In genomic region chr1:207923121-207923520, GRCh38 we compare ENCODE assay signal across 25 cellular contexts. TPM values are rescaled to one million over a fixed set of nuclear protein-coding genes. Genes with fewer than 3 reads are reported as not detected.
DNase-seq lines count a peak whose midpoint lies in the region; ATAC-seq and TF ChIP-seq lines count a peak whose summit lies in the region.
"Had no signal": no experiment of that assay in that cellular context is flagged by ENCODE, and none has a peak within 500 bp of the region (broad histone marks: within the 10 kb centered on the region; RNA-seq: fewer than 3 reads in every experiment).

No MANE protein-coding gene starts in this region.

- H3K27ac ChIP-seq in heart right ventricle (peak overlapping the region; percentile 62 to 92 (median 83)), esophagus squamous epithelium (peak overlapping the region in 3 of 4 donors; percentile 42 to 68 (median 56)), psoas muscle (peak overlapping the region; percentile 28), upper lobe of right lung (peak overlapping the region; percentile 76), OCI-LY7 (ENCODE audit: low read depth, low read length, poor library complexity, severe bottlenecking) (no peak overlapping the region)
- H3K27ac ChIP-seq: SK-N-MC, VCaP had no signal

- H3K79me2 ChIP-seq in OCI-LY7 (ENCODE audit: insufficient read depth, low read depth, low read length) = no peaks in the 10 kb centered on the region

- H4K20me1 ChIP-seq in OCI-LY7 (ENCODE audit: insufficient read depth, low read length) = no peaks in the 10 kb centered on the region

- POLR2A ChIA-PET in OCI-LY7 (lab: Charles Lee) = no interaction called here

- no peak overlapping the region for H3K4me2 ChIP-seq in OCI-LY7 (ENCODE audit: low read length)
- H3K4me2 ChIP-seq: smooth muscle cell had no signal

- DNase-seq in heart right ventricle = no peak
- no peak for DNase-seq in left cardiac atrium
- DNase-seq in esophagus squamous epithelium (lab: John Stamatoyannopoulos, UW) = no peak
- DNase-seq in psoas muscle = no peak
- DNase-seq in upper lobe of right lung = no peak
- DNase-seq in NCI-H345 (lab: John Stamatoyannopoulos, UW) = no peak
- no peak for DNase-seq in OCI-LY7 (ENCODE audit: low spot score)
- DNase-seq: activated CD4-positive, alpha-beta T cell treated with anti-CD3 and anti-CD28 coated beads, Interleukin-2, amount 50 U/mL, for 48 hours; activated gamma-delta T cell; CD4-positive, CD25-positive, alpha-beta regulatory T cell; dorsolateral prefrontal cortex; HCEC 1CT; KG1; kidney glomerular epithelial cell; NCI-H1930; NK-92 treated with Interleukin-12 subunit alpha and Interleukin-12 subunit beta, amount 100 ng/mL, for 24 hours; substantia nigra; T-helper 2 cell had no signal

- no peaks in the 10 kb centered on the region for H3K9me2 ChIP-seq in OCI-LY7 (ENCODE audit: insufficient read depth, low read length)

- H3K36me3 ChIP-seq in heart right ventricle = no peaks in the 10 kb centered on the region
- H3K36me3 ChIP-seq in esophagus squamous epithelium = no peaks in the 10 kb centered on the region
- no peaks in the 10 kb centered on the region for H3K36me3 ChIP-seq in psoas muscle (ENCODE audit: insufficient read depth in 1 of 2, low read depth in 1 of 2)
- no peaks in the 10 kb centered on the region for H3K36me3 ChIP-seq in upper lobe of right lung
- H3K36me3 ChIP-seq in OCI-LY7 (ENCODE audit: insufficient read depth, low read length) = no peaks in the 10 kb centered on the region

- intact Hi-C loops in heart right ventricle (cut with DNase I) = loop anchor here in 3 of 10 donors (5.0 kb wide), 1 partner anchor 39 kb away; no protein-coding TSS in a partner anchor
- intact Hi-C loops in left cardiac atrium (cut with DNase I) = loop anchor here (1.0 to 5.0 kb wide), 2 partner anchors 34 to 36 kb away; no protein-coding TSS in a partner anchor
- intact Hi-C loops in esophagus squamous epithelium (cut with DNase I) = no loop called here
- intact Hi-C loops in psoas muscle (cut with DNase I) = no loop called here
- intact Hi-C loops in upper lobe of right lung (cut with DNase I) = no loop called here
- intact Hi-C loops in OCI-LY7 (cut with micrococcal nuclease; ENCODE audit: unreplicated experiment) = no loop called here

- no TSS peak for BruUV-seq in OCI-LY7 (replicated peaks; lab: Mats Ljungman, UMichigan)

- peak in 3 of 8 donors; percentile 0 to 2 (median 1) for ATAC-seq in heart right ventricle
- no peak for ATAC-seq in left cardiac atrium
- peak in 1 of 4 donors; percentile 7 for ATAC-seq in psoas muscle
- no peak for ATAC-seq in upper lobe of right lung
- no peak for ATAC-seq in HG02981 (IDR thresholded peaks at IDR 0.05; ENCODE audit: unreplicated experiment)

- H2AFZ ChIP-seq in OCI-LY7 (ENCODE audit: low read length) = no peak overlapping the region

- WGBS in heart right ventricle, 2 donors = 51 to 63% methylated on average over 5 of the region's 5 CpGs
- WGBS in esophagus squamous epithelium, 2 donors = 55 to 79% methylated on average over 3 to 5 of the region's 5 CpGs
- WGBS in psoas muscle, 3 donors = 56 to 66% (median 62%) methylated on average over 5 of the region's 5 CpGs

- CTCF ChIA-PET in OCI-LY7 (lab: Charles Lee; ENCODE audit: unreplicated experiment) = interaction anchor here (0.7 kb wide), 1 partner anchor 102 kb away, joined by 3 read pairs; no protein-coding TSS in a partner anchor

- H3K9me3 ChIP-seq in heart right ventricle (no peaks in the 10 kb centered on the region), esophagus squamous epithelium (no peaks in the 10 kb centered on the region), psoas muscle (no peaks in the 10 kb centered on the region), upper lobe of right lung (no peaks in the 10 kb centered on the region), OCI-LY7 (ENCODE audit: low read length) (no peaks in the 10 kb centered on the region)

- no peak for TF ChIP-seq CTCF in heart right ventricle (IDR thresholded peaks at IDR 0.05)
- TF ChIP-seq CTCF in esophagus squamous epithelium (IDR thresholded peaks at IDR 0.05) = no peak
- no peak for TF ChIP-seq CTCF in psoas muscle (IDR thresholded peaks at IDR 0.05)
- no peak for TF ChIP-seq CTCF in upper lobe of right lung (IDR thresholded peaks at IDR 0.05)
- TF ChIP-seq CTCF in OCI-LY7 (conservative IDR thresholded peaks at IDR 0.05; ENCODE audit: low read length) = no peak

- no peak for TF ChIP-seq POLR2A in esophagus squamous epithelium (IDR thresholded peaks at IDR 0.05)

- no peak overlapping the region for H3K4me3 ChIP-seq in heart right ventricle
- H3K4me3 ChIP-seq in esophagus squamous epithelium = no peak overlapping the region
- no peak overlapping the region for H3K4me3 ChIP-seq in psoas muscle
- H3K4me3 ChIP-seq in upper lobe of right lung = no peak overlapping the region
- H3K4me3 ChIP-seq in OCI-LY7 (ENCODE audit: low read depth, low read length, poor library complexity, severe bottlenecking) = no peak overlapping the region
- H3K4me3 ChIP-seq: dorsolateral prefrontal cortex, SK-N-MC, smooth muscle cell had no signal

- H3K27me3 ChIP-seq in heart right ventricle (peaks cover 0 to 5% (median 0%) of the 10 kb centered on the region in 7 donors), esophagus squamous epithelium (no peaks in the 10 kb centered on the region), psoas muscle (ENCODE audit: insufficient read depth in 3 of 3, low read length in 2 of 3) (no peaks in the 10 kb centered on the region), upper lobe of right lung (no peaks in the 10 kb centered on the region)
- H3K27me3 ChIP-seq: dorsolateral prefrontal cortex had no signal

- H3K4me1 ChIP-seq in heart right ventricle (peaks cover 37 to 84% (median 78%) of the 10 kb centered on the region in 9 donors), esophagus squamous epithelium (peaks cover 4 to 63% (median 13%) of the 10 kb centered on the region in 3 donors), psoas muscle (peaks cover 43% of the 10 kb centered on the region), upper lobe of right lung (peaks cover 49% of the 10 kb centered on the region), OCI-LY7 (ENCODE audit: insufficient read depth, low read length, poor library complexity, severe bottlenecking) (no peaks in the 10 kb centered on the region)

RNA-seq across cellular contexts. Expression of gene CD34, which starts 12.2 kb away (rescaled TPM):
- total RNA-seq in heart right ventricle (10 to 100 TPM; 44.7 to 97.0 (median 59.2) TPM), left cardiac atrium (100 to 1,000 TPM; 101 to 115 TPM), esophagus squamous epithelium (10 to 100 TPM in 2 of 4 donors, 1 to 10 TPM in 2; 1.3 to 32.2 (median 11.0) TPM), psoas muscle (10 to 100 TPM; 15.7 to 61.1 (median 20.9) TPM), upper lobe of right lung (50.7 TPM), OCI-LY7 (2022) (not detected in 2 replicates)
- polyA plus RNA-seq in heart right ventricle (10 to 100 TPM; 38.8 to 48.0 TPM), psoas muscle (10 to 100 TPM; 14.4 to 25.0 (median 21.1) TPM)
- total RNA-seq in OCI-LY7 (2014; rRNA removed; shearing (Covaris generic)) = not detected in 2 replicates
- total RNA-seq: bronchial epithelial cell, epithelial cell of proximal tubule, smooth muscle cell had no signal
- polyA plus RNA-seq: neural cell, smooth muscle cell had no signal

Comparison
In these comparisons a context has a peak if more than half of its experiments do, and no peak if none do; other contexts are left out.
1. intact Hi-C loops: an anchor here in left cardiac atrium (1.0 to 5.0 kb wide); none called in esophagus squamous epithelium, psoas muscle, upper lobe of right lung and OCI-LY7.